8 cellular contexts compared by ENCODE assay signal in genomic region chr6:90274481-90275030, GRCh38.
DNase-seq lines count a peak whose midpoint lies in the region.

No MANE protein-coding gene starts in this region.

- DNase-seq in CD1c-positive myeloid dendritic cell (ENCODE audit: extremely low spot score) = peak; percentile 58
- peak; percentile 73 to 89 (median 87) for DNase-seq in T-helper 1 cell
- peak; percentile 89 for DNase-seq in activated gamma-delta T cell treated with anti-CD3 and anti-CD28 coated beads, Interleukin-2, amount 50 U/mL, for 16 hours (ENCODE audit: low read depth)
- DNase-seq in stimulated activated CD4-positive, alpha-beta T cell treated with anti-CD3 and anti-CD28 coated beads, Interleukin-12 subunit alpha, Interleukin-12 subunit beta, amount 100 ng/mL, for 24 hours (ENCODE audit: low read depth in 2 of 2) = peak; percentile 79 to 83
- no peak for DNase-seq in kidney glomerular epithelial cell (lab: John Stamatoyannopoulos, UW)
- no peak for DNase-seq in GM03348 (ENCODE audit: low spot score)
- DNase-seq in NCI-H2107 treated with DMSO at 0.1 percent for 48 hours (lab: John Stamatoyannopoulos, UW; ENCODE audit: unreplicated experiment) = no peak
- no peak for DNase-seq in NCI-H446 treated with DMSO at 0.1 percent for 48 hours (lab: John Stamatoyannopoulos, UW)

Comparison
In these comparisons a context has a peak if more than half of its experiments do, and no peak if none do; other contexts are left out.
1. DNase-seq: peak in CD1c-positive myeloid dendritic cell (single experiment), T-helper 1 cell (5 of 5), activated gamma-delta T cell treated with anti-CD3 and anti-CD28 coated beads, Interleukin-2, amount 50 U/mL, for 16 hours (single experiment) and stimulated activated CD4-positive, alpha-beta T cell treated with anti-CD3 and anti-CD28 coated beads, Interleukin-12 subunit alpha, Interleukin-12 subunit beta, amount 100 ng/mL, for 24 hours (2 of 2); none in kidney glomerular epithelial cell (single experiment), GM03348 (single experiment), NCI-H2107 treated with DMSO at 0.1 percent for 48 hours (single experiment) and NCI-H446 treated with DMSO at 0.1 percent for 48 hours (single experiment).